Comparison of ENCODE assay signal across 1 cellular context in the genomic region with DNA sequence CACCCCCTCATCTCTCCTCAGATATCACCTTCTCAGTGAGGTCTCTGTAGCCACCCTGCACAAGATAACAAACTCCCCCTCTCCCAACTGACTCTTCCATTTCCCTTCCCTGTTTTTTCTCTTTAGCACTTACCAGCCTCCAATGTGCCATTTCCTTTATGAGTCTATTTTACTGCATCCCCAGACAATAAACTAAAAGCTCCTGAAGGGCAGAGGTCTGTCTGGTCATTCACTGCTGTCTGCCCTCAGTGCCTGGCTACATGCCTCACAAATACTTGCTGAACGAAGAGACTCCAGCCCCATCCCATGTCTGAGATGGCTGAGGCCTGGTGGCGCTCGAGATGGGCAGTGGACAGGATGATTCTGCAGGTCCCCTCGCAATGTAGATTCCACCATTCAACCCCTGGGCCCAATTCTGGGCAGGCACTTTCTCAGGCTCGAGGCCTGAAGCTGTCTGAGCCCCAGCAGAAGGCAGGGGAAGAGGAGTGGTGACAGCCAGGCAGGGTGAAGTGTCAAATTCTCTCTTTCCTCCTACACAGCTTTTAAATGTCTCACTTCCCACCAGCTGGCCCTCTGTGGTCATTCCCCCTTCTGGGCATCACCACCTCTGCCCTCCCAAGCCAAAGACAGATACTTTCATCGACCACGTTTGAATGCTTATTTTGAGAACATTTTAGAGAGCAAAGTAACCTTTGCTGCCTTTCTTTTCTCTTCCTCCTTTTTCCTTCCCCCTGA.
TF ChIP-seq lines count a peak whose summit lies in the region.

No MANE protein-coding gene starts in this region.

TF ChIP-seq in HEK293, 187 proteins besides CTCF, POLR2A, EP300 and RAD21 (continued from another document):
- TF ChIP-seq ZBTB11 (tag by site-specific recombination; conservative IDR thresholded peaks at IDR 0.05; ENCODE audit: low read depth) = no peak
- TF ChIP-seq ZNF114 (tag by site-specific recombination; IDR thresholded peaks at IDR 0.05) = no peak
